In the genomic region with DNA sequence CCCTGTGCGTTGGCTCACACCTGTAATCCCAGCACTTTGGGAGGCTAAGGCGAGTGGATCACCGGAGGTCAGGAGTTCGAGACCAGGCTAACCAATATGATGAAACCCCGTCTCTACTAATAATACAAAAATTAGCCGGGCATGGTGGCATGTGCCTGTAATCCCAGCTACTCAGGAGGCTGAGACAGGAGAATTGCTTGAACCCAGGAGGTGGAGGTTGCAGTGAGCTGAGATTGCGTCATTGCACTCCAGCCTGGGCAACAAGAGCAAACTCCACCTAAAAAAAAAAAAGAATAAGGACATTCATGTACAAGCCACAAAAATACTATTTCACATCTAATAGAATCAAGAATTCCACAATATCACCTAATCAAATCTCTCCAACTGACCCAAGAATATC, we compare ENCODE assay signal across 2 cellular contexts. TPM values are rescaled to one million over a fixed set of nuclear protein-coding genes. Genes with fewer than 3 reads are reported as not detected.
"Had no signal": no experiment of that assay in that cellular context is flagged by ENCODE, and none has a peak within 500 bp of the region (broad histone marks: within the 10 kb centered on the region; RNA-seq: fewer than 3 reads in every experiment).

No MANE protein-coding gene starts in this region.

RNA-seq across cellular contexts. Expression of gene PRX, which starts 15.0 kb away (rescaled TPM):
- total RNA-seq: HT1080 had no signal

RNA-seq across cellular contexts. Expression of gene HIPK4, which starts 38.2 kb away (rescaled TPM):
- total RNA-seq: H4, HT1080 had no signal
